2 cellular contexts compared by ENCODE assay signal in the genomic region with DNA sequence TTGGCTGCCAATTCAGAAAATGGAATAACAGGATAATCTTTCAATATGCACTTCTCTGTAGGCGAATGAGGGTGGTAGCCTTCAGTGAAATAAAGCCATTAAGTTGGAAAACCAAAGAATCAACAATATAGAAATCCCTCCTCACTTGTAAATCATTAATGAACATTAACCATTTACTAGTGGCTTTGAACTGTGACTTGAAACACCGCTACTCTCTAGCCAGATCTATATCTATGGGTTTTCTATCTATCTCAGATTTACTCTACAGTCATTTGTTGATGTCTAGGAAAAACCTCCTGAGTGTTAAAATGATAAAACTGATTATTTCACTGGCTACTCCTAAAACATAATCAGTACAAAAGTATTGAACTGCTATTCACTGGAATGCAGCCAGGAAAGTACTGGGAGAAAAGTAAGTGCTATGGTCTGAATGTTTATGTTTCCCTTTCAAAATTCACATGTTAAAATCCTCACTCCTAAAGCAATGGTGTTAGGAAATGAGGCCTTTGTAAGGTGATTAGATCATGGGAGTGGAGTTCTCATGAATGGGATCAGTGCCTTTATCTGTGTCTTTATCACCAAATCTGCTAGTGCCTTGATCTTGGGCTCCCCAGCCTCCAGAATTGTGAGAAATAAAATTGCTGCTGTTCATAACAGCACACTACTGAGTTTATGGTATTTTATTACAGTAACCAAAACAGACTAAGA.
A peak's percentile ranks its signal among the peaks of the same experiment; 100 is the strongest.
TF ChIP-seq lines count a peak whose summit lies in the region.

No MANE protein-coding gene starts in this region.

TF ChIP-seq in GM12878, 131 proteins besides CTCF, POLR2A, EP300 and RAD21:
- TF ChIP-seq, protein P1, sequence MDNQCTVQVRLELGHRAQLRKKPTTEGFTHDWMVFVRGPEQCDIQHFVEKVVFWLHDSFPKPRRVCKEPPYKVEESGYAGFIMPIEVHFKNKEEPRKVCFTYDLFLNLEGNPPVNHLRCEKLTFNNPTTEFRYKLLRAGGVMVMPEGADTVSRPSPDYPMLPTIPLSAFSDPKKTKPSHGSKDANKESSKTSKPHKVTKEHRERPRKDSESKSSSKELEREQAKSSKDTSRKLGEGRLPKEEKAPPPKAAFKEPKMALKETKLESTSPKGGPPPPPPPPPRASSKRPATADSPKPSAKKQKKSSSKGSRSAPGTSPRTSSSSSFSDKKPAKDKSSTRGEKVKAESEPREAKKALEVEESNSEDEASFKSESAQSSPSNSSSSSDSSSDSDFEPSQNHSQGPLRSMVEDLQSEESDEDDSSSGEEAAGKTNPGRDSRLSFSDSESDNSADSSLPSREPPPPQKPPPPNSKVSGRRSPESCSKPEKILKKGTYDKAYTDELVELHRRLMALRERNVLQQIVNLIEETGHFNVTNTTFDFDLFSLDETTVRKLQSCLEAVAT (IDR thresholded peaks at IDR 0.05): peak; percentile 91
- no peak for TF ChIP-seq PAX8 (IDR thresholded peaks at IDR 0.05)

TF ChIP-seq in SK-N-SH, 30 proteins besides CTCF, POLR2A, EP300 and RAD21:
- TF ChIP-seq FOXJ3 (CRISPR knock-in tag; IDR thresholded peaks at IDR 0.05) (no peak), GATA2 (CRISPR knock-in tag; IDR thresholded peaks at IDR 0.05) (no peak), NRF1 (IDR thresholded peaks at IDR 0.05; ENCODE audit: low read depth, low read length) (no peak)
TF ChIP-seq in SK-N-SH: peak in this region for 0.
